25 cellular contexts compared by ENCODE assay signal in genomic region chr17:12979255-12979654, GRCh38. TPM values are rescaled to one million over a fixed set of nuclear protein-coding genes. Genes with fewer than 3 reads are reported as not detected.
DNase-seq lines count a peak whose midpoint lies in the region; ATAC-seq, FAIRE-seq and TF ChIP-seq lines count a peak whose summit lies in the region.
"Had no signal": no experiment of that assay in that cellular context is flagged by ENCODE, and none has a peak within 500 bp of the region (broad histone marks: within the 10 kb centered on the region; RNA-seq: fewer than 3 reads in every experiment).

No MANE protein-coding gene starts in this region.

- H3K4me2 ChIP-seq in HepG2 (ENCODE audit: low read depth, low read length) (no peak overlapping the region), Karpas-422 (ENCODE audit: low read depth, low read length, poor library complexity, severe bottlenecking) (no peak overlapping the region)
- H3K4me2 ChIP-seq: A549; BLaER1 treated with 17β-estradiol and CSF1 and Interleukin-3, amounts not matched to agents 10 nM and 100 nM had no signal

- no TSS peak for BruUV-seq in HepG2 (replicated peaks; lab: Mats Ljungman, UMichigan)

- DNase-seq in HepG2 (ENCODE audit: low spot score): no peak
- DNase-seq in WTC11 (ENCODE audit: low spot score): no peak
- no peak for DNase-seq in neural crest cell (ENCODE audit: low read depth, low spot score)
- no peak for DNase-seq in pons (ENCODE audit: low spot score)
- no peak for DNase-seq in Karpas-422
- DNase-seq: 8988T; ACHN; AML-193; BE2C; CD4-positive, alpha-beta T cell; CD8-positive, alpha-beta memory T cell; DMS 273 treated with DMSO at 0.1 percent for 48 hours; DMS79; EL; GDM1; GOT3; HCEC 1CT had no signal

- POLR2A ChIA-PET in HepG2 (lab: Yijun Ruan, JAX): no interaction called here
- POLR2A ChIA-PET in WTC11 (lab: Charles Lee): no interaction called here

- H3K4me3 ChIP-seq in liver (ENCODE audit: low read depth in 1 of 3, low read length in 3 of 3) (no peak overlapping the region), HepG2 (replicated peaks in 1 of 3; ENCODE audit: insufficient read depth in 1 of 3, low read depth in 2 of 3, low read length in 3 of 3) (no peak overlapping the region), Karpas-422 (ENCODE audit: low read length) (no peak overlapping the region)
- H3K4me3 ChIP-seq: A549; BLaER1 treated with 17β-estradiol and CSF1 and Interleukin-3, amounts not matched to agents 10 nM and 100 nM; GM12878 had no signal

- H3K4me1 Mint-ChIP-seq in WTC11 (peaks cover 15% of the 10 kb centered on the region), neural crest cell (peaks cover 5% of the 10 kb centered on the region)

- TF ChIP-seq POLR2A in HepG2 (IDR thresholded peaks at IDR 0.05; ENCODE audit: insufficient read depth in 1 of 2, low read depth in 2 of 2, low read length in 2 of 2): no peak

- H3K4me1 ChIP-seq in liver (ENCODE audit: control insufficient read depth in 4 of 4, insufficient read depth in 4 of 4, low read length in 3 of 4) (peaks cover 0 to 21% (median 12%) of the 10 kb centered on the region in 4 donors), HepG2 (ENCODE audit: insufficient read depth, low read length) (no peaks in the 10 kb centered on the region), Karpas-422 (ENCODE audit: low read length) (peaks cover 5% of the 10 kb centered on the region)
- H3K4me1 ChIP-seq: A549, BE2C had no signal

- intact Hi-C loops in HepG2 (cut with micrococcal nuclease; ENCODE audit: unreplicated experiment): no loop called here

- H3K27me3 Mint-ChIP-seq in WTC11 (ENCODE audit: low read depth) (no peaks in the 10 kb centered on the region), neural crest cell (ENCODE audit: low read depth) (peaks cover 3% of the 10 kb centered on the region)

- no peak overlapping the region for H2AFZ ChIP-seq in HepG2 (ENCODE audit: low read length)
- no peak overlapping the region for H2AFZ ChIP-seq in Karpas-422 (ENCODE audit: low read length)

- H3K79me2 ChIP-seq in HepG2 (ENCODE audit: insufficient read depth, low read length) (no peaks in the 10 kb centered on the region), Karpas-422 (ENCODE audit: low read length) (no peaks in the 10 kb centered on the region)

- H3K36me3 ChIP-seq in liver (ENCODE audit: control insufficient read depth in 4 of 4, insufficient read depth in 3 of 4, low read depth in 1 of 4, low read length in 3 of 4): no peaks in the 10 kb centered on the region
- H3K36me3 ChIP-seq in HepG2 (replicated peaks in 1 of 2; ENCODE audit: control insufficient read depth in 1 of 2, insufficient read depth in 2 of 2, low read length in 2 of 2): no peaks in the 10 kb centered on the region
- no peaks in the 10 kb centered on the region; the same call in 1 of the 2 replicates for H3K36me3 ChIP-seq in Karpas-422 (ENCODE audit: insufficient read depth, low read length)
- H3K36me3 ChIP-seq: BE2C; BLaER1 treated with 17β-estradiol and CSF1 and Interleukin-3, amounts not matched to agents 10 nM and 100 nM had no signal

- H3K36me3 Mint-ChIP-seq in WTC11 (peaks cover 10% of the 10 kb centered on the region), neural crest cell (ENCODE audit: low read depth) (peaks cover 3% of the 10 kb centered on the region)

- H4K20me1 ChIP-seq in HepG2 (ENCODE audit: insufficient read depth, low read length) (no peaks in the 10 kb centered on the region), Karpas-422 (ENCODE audit: insufficient read depth, low read depth, low read length) (no peaks in the 10 kb centered on the region)
- H4K20me1 ChIP-seq: BLaER1 treated with 17β-estradiol and CSF1 and Interleukin-3, amounts not matched to agents 10 nM and 100 nM had no signal

- no peak overlapping the region for H3K9ac ChIP-seq in liver (ENCODE audit: low read depth in 1 of 2, low read length in 2 of 2)
- H3K9ac ChIP-seq in HepG2 (ENCODE audit: insufficient read depth, low read depth, low read length): no peak overlapping the region
- no peak overlapping the region for H3K9ac ChIP-seq in Karpas-422 (ENCODE audit: low read length)
- H3K9ac ChIP-seq: BLaER1 treated with 17β-estradiol and CSF1 and Interleukin-3, amounts not matched to agents 10 nM and 100 nM had no signal

- CTCF ChIA-PET in HepG2 (lab: Yijun Ruan, JAX; ENCODE audit: low intra/inter-chr PET ratio, low total read pairs) (no interaction called here), WTC11 (lab: Charles Lee) (no interaction called here)

- H3K9me2 ChIP-seq in Karpas-422 (replicated peaks; ENCODE audit: insufficient read depth, low read length): no peaks in the 10 kb centered on the region

- H3K27ac ChIP-seq in liver (ENCODE audit: low read depth in 1 of 2, low read length in 2 of 2) (no peak overlapping the region), HepG2 (ENCODE audit: extremely low read length, insufficient read depth, low read length) (no peak overlapping the region), Karpas-422 (ENCODE audit: low read length) (no peak overlapping the region)
- H3K27ac ChIP-seq: A549; BLaER1 treated with 17β-estradiol and CSF1 and Interleukin-3, amounts not matched to agents 10 nM and 100 nM had no signal

- in situ Hi-C loops in HepG2 (cut with HindIII; ENCODE audit: extremely low pct_ligation_motif_present, low pct_unique_long_range_greater_than_20kb): no loop called here

- H3K27me3 ChIP-seq in liver (ENCODE audit: control insufficient read depth in 4 of 4, insufficient read depth in 4 of 4, low read length in 3 of 4): no peaks in the 10 kb centered on the region
- no peaks in the 10 kb centered on the region; a peak in 1 of 5 replicates for H3K27me3 ChIP-seq in HepG2 (ENCODE audit: control insufficient read depth in 1 of 2, insufficient read depth in 2 of 2, low read length in 2 of 2)
- no peaks in the 10 kb centered on the region for H3K27me3 ChIP-seq in Karpas-422 (ENCODE audit: low read length)
- H3K27me3 ChIP-seq: BE2C; BLaER1 treated with 17β-estradiol and CSF1 and Interleukin-3, amounts not matched to agents 10 nM and 100 nM had no signal

- FAIRE-seq in HepG2 (lab: Jason Lieb, UNC): no peak
- FAIRE-seq: A549, D721Med, GM12878, H54 had no signal

- H3K9me3 ChIP-seq in liver (ENCODE audit: control insufficient read depth in 4 of 4, low read length in 3 of 4) (no peaks in the 10 kb centered on the region), HepG2 (ENCODE audit: low read length) (no peaks in the 10 kb centered on the region), Karpas-422 (ENCODE audit: low read length) (no peaks in the 10 kb centered on the region)
- H3K9me3 ChIP-seq: A549, BE2C had no signal

- TF ChIP-seq RAD21 in liver (IDR thresholded peaks at IDR 0.05): no peak
- TF ChIP-seq RAD21 in HepG2 (CRISPR knock-in tag; IDR thresholded peaks at IDR 0.05): no peak

- H3K4me3 Mint-ChIP-seq in WTC11: no peak overlapping the region
- no peak overlapping the region for H3K4me3 Mint-ChIP-seq in neural crest cell
- H3K4me3 Mint-ChIP-seq: CD14-positive monocyte; CD4-positive, alpha-beta T cell; CD8-positive, alpha-beta memory T cell had no signal

- 54% methylated on average over 5 of the region's 5 CpGs for WGBS in liver
- 31% methylated on average over 3 of the region's 5 CpGs for WGBS in HepG2 (ENCODE audit: low lambda C conversion rate)

- H3K27ac Mint-ChIP-seq in WTC11: peak overlapping the region; percentile 27; the same call in 1 of the 2 replicates
- H3K27ac Mint-ChIP-seq in neural crest cell (ENCODE audit: unreplicated experiment): peak overlapping the region; percentile 67
- H3K27ac Mint-ChIP-seq: CD4-positive, alpha-beta T cell; CD8-positive, alpha-beta memory T cell had no signal

- ATAC-seq in HepG2: no peak
- no peak for ATAC-seq in WTC11
- ATAC-seq in GM18867 (IDR thresholded peaks at IDR 0.05; ENCODE audit: unreplicated experiment): no peak
- ATAC-seq: A549, GM12878 had no signal

- H3K9me3 Mint-ChIP-seq in WTC11 (no peaks in the 10 kb centered on the region), neural crest cell (no peaks in the 10 kb centered on the region)
- H3K9me3 Mint-ChIP-seq: CD4-positive, alpha-beta T cell had no signal

- TF ChIP-seq EP300 in HepG2 (IDR thresholded peaks at IDR 0.05; ENCODE audit: low read depth in 2 of 2, low read length in 2 of 2) (no peak), HepG2 (CRISPR knock-in tag; IDR thresholded peaks at IDR 0.05; ENCODE audit: borderline replicate concordance) (no peak)

- TF ChIP-seq CTCF in liver (IDR thresholded peaks at IDR 0.05; ENCODE audit: low read depth, low read length, missing input control) (no peak), HepG2 (CRISPR knock-in tag; IDR thresholded peaks at IDR 0.05) (no peak), WTC11 (IDR thresholded peaks at IDR 0.05) (no peak), neural crest cell (conservative IDR thresholded peaks at IDR 0.05) (no peak)

TF ChIP-seq in HepG2, 621 proteins besides CTCF, POLR2A, EP300 and RAD21 (continues in another document):
- TF ChIP-seq ZBTB42 (CRISPR knock-in tag; IDR thresholded peaks at IDR 0.05): no peak

RNA-seq across cellular contexts. Expression of gene ELAC2, which starts 38.6 kb away (rescaled TPM):
- total RNA-seq in liver (10 to 100 TPM; 33.3 to 54.1 TPM), HepG2 (2016; rRNA removed; fragmentation: Illumina TruSeq; extraction: Trizol) (42.9 and 50.4 TPM in 2 replicates), WTC11 (2021) (76.3 to 86.9 TPM (median 77.7 TPM) in 3 replicates), neural crest cell (65.8 and 66.9 TPM in 2 replicates)
- polyA plus RNA-seq in liver (10 to 100 TPM; 26.5 to 39.0 TPM), HepG2 (2011; rRNA removed) (35.6 and 45.1 TPM in 2 replicates)
- total RNA-seq in HepG2 (2016; cell fraction: cytosol; rRNA removed; fragmentation: Illumina TruSeq; extraction: Trizol; ENCODE audit: low read depth): 6.8 and 7.4 TPM in 2 replicates
- total RNA-seq in HepG2 (2016; cell fraction: insoluble cytoplasmic fraction; rRNA removed; fragmentation: Illumina TruSeq; extraction: Trizol): 38.0 and 55.2 TPM in 2 replicates
- total RNA-seq in HepG2 (2016; cell fraction: membrane; rRNA removed; fragmentation: Illumina TruSeq; extraction: Trizol): 14.0 and 16.1 TPM in 2 replicates
- 48.8 and 59.2 TPM in 2 replicates for total RNA-seq in HepG2 (2016; cell fraction: nucleus; rRNA removed; fragmentation: Illumina TruSeq; extraction: Trizol)
- polyA plus RNA-seq in HepG2 (2011; cell fraction: cytosol; rRNA removed): 30.3 and 39.0 TPM in 2 replicates
- polyA plus RNA-seq in HepG2 (2011; cell fraction: nucleus; rRNA removed): 95.9 and 116 TPM in 2 replicates
- 21.6 and 29.3 TPM in 2 replicates for polyA plus RNA-seq in HepG2 (2012)
- 4.0 and 5.6 TPM in 2 replicates for polyA plus RNA-seq in HepG2 (2016; cell fraction: cytosol; fragmentation: Illumina TruSeq; extraction: Trizol; ENCODE audit: low read depth)
- polyA plus RNA-seq in HepG2 (2016; cell fraction: insoluble cytoplasmic fraction; fragmentation: Illumina TruSeq; extraction: Trizol; ENCODE audit: low read depth): 33.5 and 45.6 TPM in 2 replicates
- 8.1 and 11.5 TPM in 2 replicates for polyA plus RNA-seq in HepG2 (2016; cell fraction: membrane; fragmentation: Illumina TruSeq; extraction: Trizol; ENCODE audit: low read depth)
- polyA plus RNA-seq in HepG2 (2016; cell fraction: nucleus; fragmentation: Illumina TruSeq; extraction: Trizol; ENCODE audit: insufficient read depth, low read depth): 86.8 and 92.4 TPM in 2 replicates
- 155 and 322 TPM in 2 replicates for polyA minus RNA-seq in HepG2 (2011; rRNA and poly(A)+ RNA removed; ENCODE audit: low replicate concordance)
- polyA minus RNA-seq in HepG2 (2011; cell fraction: cytosol; rRNA and poly(A)+ RNA removed): 23.6 and 23.8 TPM in 2 replicates
- 42.5 and 49.9 TPM in 2 replicates for polyA minus RNA-seq in HepG2 (2011; cell fraction: nucleus; rRNA and poly(A)+ RNA removed)
- total RNA-seq in Karpas-422 (2014; rRNA removed; shearing (Covaris generic); ENCODE audit: low replicate concordance): 126 and 127 TPM in 2 replicates
